Comparison of ENCODE assay signal across 2 cellular contexts in the genomic region with DNA sequence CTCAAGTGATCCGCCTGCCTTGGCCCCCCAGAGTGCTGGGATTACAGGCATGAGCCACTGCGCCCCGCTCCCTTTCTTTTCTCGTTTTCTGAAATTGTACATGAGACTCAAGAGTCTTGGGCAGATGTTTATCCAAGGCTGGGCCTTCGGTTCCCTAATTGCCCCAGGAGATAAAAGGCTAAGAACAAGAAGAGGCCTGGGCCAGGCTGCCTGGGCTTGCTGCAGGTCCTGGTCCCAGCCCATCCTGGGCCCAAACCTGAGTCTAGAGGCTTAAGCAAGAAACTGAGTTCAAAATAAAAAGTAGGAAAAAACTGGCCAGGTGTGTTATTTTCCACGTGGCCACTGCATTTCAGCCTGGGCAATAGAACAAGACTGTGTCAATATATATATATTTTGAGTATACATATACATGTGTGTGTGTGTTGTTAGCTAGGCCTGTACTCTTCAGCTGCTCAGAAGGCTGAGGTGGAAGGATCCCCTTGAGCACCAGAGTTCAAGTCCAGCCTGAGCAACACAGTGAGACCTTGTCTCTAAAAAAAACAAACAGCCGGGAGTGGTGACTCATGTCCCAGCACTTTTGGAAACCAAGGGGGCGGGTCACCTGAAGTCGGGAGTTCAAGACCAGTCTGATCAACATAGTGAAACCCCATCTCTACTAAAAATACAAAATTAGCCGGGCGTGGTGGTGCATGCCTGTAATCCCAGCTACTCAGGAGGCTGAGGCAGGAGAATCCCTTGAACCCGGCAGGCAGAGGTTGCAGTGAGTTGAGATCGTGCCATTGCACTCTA.
A peak's percentile ranks its signal among the peaks of the same experiment; 100 is the strongest.
TF ChIP-seq lines count a peak whose summit lies in the region.

No MANE protein-coding gene starts in this region.

TF ChIP-seq in IMR-90, 13 proteins besides CTCF, POLR2A, EP300 and RAD21:
- TF ChIP-seq MAZ (IDR thresholded peaks at IDR 0.05; ENCODE audit: borderline replicate concordance, low read depth, low read length) = no peak
- TF ChIP-seq RCOR1 (IDR thresholded peaks at IDR 0.05; ENCODE audit: insufficient replicate concordance, low read length) = no peak
- TF ChIP-seq SMC3 (IDR thresholded peaks at IDR 0.05; ENCODE audit: low read depth, low read length) = no peak
- TF ChIP-seq, protein P1, sequence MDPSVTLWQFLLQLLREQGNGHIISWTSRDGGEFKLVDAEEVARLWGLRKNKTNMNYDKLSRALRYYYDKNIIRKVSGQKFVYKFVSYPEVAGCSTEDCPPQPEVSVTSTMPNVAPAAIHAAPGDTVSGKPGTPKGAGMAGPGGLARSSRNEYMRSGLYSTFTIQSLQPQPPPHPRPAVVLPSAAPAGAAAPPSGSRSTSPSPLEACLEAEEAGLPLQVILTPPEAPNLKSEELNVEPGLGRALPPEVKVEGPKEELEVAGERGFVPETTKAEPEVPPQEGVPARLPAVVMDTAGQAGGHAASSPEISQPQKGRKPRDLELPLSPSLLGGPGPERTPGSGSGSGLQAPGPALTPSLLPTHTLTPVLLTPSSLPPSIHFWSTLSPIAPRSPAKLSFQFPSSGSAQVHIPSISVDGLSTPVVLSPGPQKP (IDR thresholded peaks at IDR 0.05; ENCODE audit: borderline replicate concordance, low read depth, low read length) = no peak
- TF ChIP-seq MXI1 (IDR thresholded peaks at IDR 0.05; ENCODE audit: borderline replicate concordance, low read depth, low read length) = no peak
- no peak for TF ChIP-seq CHD1 (IDR thresholded peaks at IDR 0.05; ENCODE audit: low read depth, low read length)
- no peak for TF ChIP-seq MAFK (IDR thresholded peaks at IDR 0.05; ENCODE audit: low read depth, low read length)
- TF ChIP-seq FOS (IDR thresholded peaks at IDR 0.05; ENCODE audit: low read depth, low read length) = no peak
- no peak for TF ChIP-seq USF2 (IDR thresholded peaks at IDR 0.05; ENCODE audit: low read depth, low read length)
- no peak for TF ChIP-seq RFX5 (IDR thresholded peaks at IDR 0.05; ENCODE audit: low read depth, low read length)

TF ChIP-seq in K562, 482 proteins besides CTCF, POLR2A, EP300 and RAD21:
- TF ChIP-seq FOSL1 (tag; conservative IDR thresholded peaks at IDR 0.05) = peak; percentile 61
- peak; percentile 65 for TF ChIP-seq JUND (IDR thresholded peaks at IDR 0.05; ENCODE audit: borderline replicate concordance, low read depth, low read length)
- peak; percentile 13; the same call in 1 of the 3 replicates for TF ChIP-seq JUND (tag; IDR thresholded peaks at IDR 0.05; ENCODE audit: borderline replicate concordance, low read depth, low read length)
- TF ChIP-seq, protein P2, sequence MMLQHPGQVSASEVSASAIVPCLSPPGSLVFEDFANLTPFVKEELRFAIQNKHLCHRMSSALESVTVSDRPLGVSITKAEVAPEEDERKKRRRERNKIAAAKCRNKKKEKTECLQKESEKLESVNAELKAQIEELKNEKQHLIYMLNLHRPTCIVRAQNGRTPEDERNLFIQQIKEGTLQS (IDR thresholded peaks at IDR 0.05) = peak; percentile 70
- TF ChIP-seq, protein P2 (CRISPR knock-in tag; conservative IDR thresholded peaks at IDR 0.05) = no peak
- no peak for TF ChIP-seq DIDO1 (tag; IDR thresholded peaks at IDR 0.05; ENCODE audit: low read depth)
